Comparison of ENCODE assay signal across 1 cellular context in the genomic region with DNA sequence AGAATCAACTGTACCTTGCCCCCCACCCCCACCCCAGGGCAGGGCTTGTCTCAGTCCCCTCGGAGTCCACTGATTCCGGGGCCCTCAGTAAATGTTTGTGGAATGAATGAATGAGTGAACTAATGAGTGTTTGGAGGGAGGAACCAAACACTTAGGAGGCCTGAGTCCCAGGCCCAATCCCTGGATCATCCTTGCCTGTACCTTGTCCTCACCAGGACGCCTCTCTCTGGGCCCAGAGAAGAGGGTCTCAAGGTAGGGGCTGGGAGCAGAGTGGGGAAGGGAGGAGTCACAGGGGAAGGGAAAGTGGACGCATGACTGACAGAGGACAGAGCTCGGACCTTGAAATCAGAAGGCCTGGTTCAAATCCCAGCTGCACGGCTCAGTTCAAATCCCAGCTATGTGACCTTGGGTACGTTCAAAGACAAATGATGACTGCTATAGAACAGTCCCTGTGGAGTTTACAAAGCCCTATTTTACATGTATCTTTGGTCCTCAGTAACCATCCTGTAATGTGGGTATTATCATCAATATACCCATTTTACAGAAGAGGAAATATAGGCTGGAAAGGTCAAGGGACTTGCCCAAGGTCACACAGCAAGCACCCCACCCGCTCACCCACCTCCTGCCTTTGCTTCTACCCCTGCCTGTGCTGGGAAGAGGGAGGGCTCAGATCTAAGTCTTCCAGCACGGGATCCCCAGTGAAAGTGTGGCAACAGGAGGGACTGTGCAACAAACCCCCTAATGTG.
TF ChIP-seq lines count a peak whose summit lies in the region.

No MANE protein-coding gene starts in this region.

TF ChIP-seq in HepG2, 621 proteins besides CTCF, POLR2A, EP300 and RAD21:
- TF ChIP-seq ZNF713 (CRISPR knock-in tag; IDR thresholded peaks at IDR 0.05) (no peak), ZNF652 (CRISPR knock-in tag; IDR thresholded peaks at IDR 0.05; ENCODE audit: borderline replicate concordance, low read depth) (no peak), FOXA1 (IDR thresholded peaks at IDR 0.05) (no peak), FOXA1 (CRISPR knock-in tag; IDR thresholded peaks at IDR 0.05) (no peak), XRCC5 (optimal IDR thresholded peaks at IDR 0.05; ENCODE audit: low read length) (peak; percentile 3), ZMYM3 (CRISPR knock-in tag; IDR thresholded peaks at IDR 0.05) (no peak; the same call in 1 of the 2 replicates), ZBTB1 (CRISPR knock-in tag; IDR thresholded peaks at IDR 0.05; ENCODE audit: borderline replicate concordance) (no peak), MYPOP (CRISPR knock-in tag; IDR thresholded peaks at IDR 0.05) (no peak), ZNF615 (CRISPR knock-in tag; IDR thresholded peaks at IDR 0.05; ENCODE audit: borderline replicate concordance) (no peak), ZNF598 (CRISPR knock-in tag; IDR thresholded peaks at IDR 0.05; ENCODE audit: borderline replicate concordance) (no peak), ESRRA (CRISPR knock-in tag; IDR thresholded peaks at IDR 0.05; ENCODE audit: low read depth) (peak; percentile 49; the same call in 1 of the 2 replicates), ZNF629 (CRISPR knock-in tag; conservative IDR thresholded peaks at IDR 0.05) (peak; percentile 92), ZNF546 (CRISPR knock-in tag; conservative IDR thresholded peaks at IDR 0.05) (no peak), MTA3 (CRISPR knock-in tag; IDR thresholded peaks at IDR 0.05) (no peak), DR1 (CRISPR knock-in tag; IDR thresholded peaks at IDR 0.05) (no peak), CHD4 (IDR thresholded peaks at IDR 0.05; ENCODE audit: borderline replicate concordance, low read length) (0 out of 2 replicates have a peak, but pooled peaks have one; percentile 37)
TF ChIP-seq in HepG2: peak in this region for 4.
